Comparison of ENCODE assay signal across 1 cellular context in the genomic region with DNA sequence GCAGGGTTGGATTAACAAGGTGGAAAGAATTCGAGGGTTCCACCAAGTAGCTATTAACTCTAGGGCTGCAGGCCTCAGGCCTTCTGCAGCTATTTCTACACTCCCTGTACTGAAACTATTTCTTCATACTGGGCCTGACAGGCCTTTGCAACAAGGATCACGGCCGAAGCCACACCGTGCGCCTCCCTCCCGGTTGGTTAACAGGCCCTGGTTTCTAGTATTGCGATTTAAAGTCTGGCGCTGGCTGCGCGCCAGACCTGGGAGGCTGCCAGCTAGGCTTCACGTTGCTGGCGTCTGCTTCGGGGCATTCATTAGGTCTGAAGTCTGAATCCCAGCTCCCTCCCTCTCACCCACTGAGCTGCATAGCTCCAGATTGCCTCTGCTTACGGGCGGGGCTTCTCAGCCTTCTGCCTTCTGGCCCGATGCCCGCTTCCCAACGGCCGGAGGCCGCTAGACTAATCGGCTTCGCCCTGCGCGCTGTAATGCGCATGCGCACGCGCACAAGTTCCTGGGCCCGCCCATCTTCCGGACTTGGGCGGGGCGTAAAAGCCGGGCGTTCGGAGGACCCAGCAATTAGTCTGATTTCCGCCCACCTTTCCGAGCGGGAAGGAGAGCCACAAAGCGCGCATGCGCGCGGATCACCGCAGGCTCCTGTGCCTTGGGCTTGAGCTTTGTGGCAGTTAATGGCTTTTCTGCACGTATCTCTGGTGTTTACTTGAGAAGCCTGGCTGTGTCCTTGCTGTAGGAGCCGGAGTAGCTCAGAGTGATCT.
TF ChIP-seq lines count a peak whose summit lies in the region.

No MANE protein-coding gene starts in this region.

TF ChIP-seq in HepG2, 621 proteins besides CTCF, POLR2A, EP300 and RAD21 (continued from another document and continues in another):
- TF ChIP-seq SCMH1 (CRISPR knock-in tag; IDR thresholded peaks at IDR 0.05; ENCODE audit: borderline replicate concordance) (no peak), ZNF354B (CRISPR knock-in tag; IDR thresholded peaks at IDR 0.05) (peak; percentile 71; the same call in 1 of the 2 replicates), ZNF121 (CRISPR knock-in tag; IDR thresholded peaks at IDR 0.05) (peak; percentile 45; the same call in 1 of the 2 replicates), TARDBP (CRISPR knock-in tag; IDR thresholded peaks at IDR 0.05) (peak; percentile 77; the same call in 1 of the 2 replicates), MATR3 (CRISPR knock-in tag; IDR thresholded peaks at IDR 0.05) (no peak), GABPA (IDR thresholded peaks at IDR 0.05; ENCODE audit: low read depth, low read length) (no peak), GABPA (CRISPR knock-in tag; IDR thresholded peaks at IDR 0.05; ENCODE audit: low read depth) (peak; percentile 69), HDAC2 (CRISPR knock-in tag; IDR thresholded peaks at IDR 0.05) (peak; percentile 57), MXD4 (CRISPR knock-in tag; IDR thresholded peaks at IDR 0.05) (no peak), ZNF558 (CRISPR knock-in tag; IDR thresholded peaks at IDR 0.05; ENCODE audit: borderline replicate concordance) (peak; percentile 87; the same call in 1 of the 2 replicates), CENPX (CRISPR knock-in tag; IDR thresholded peaks at IDR 0.05) (no peak), ZNF607 (CRISPR knock-in tag; IDR thresholded peaks at IDR 0.05; ENCODE audit: borderline replicate concordance) (peak; percentile 75), ZNF724P (CRISPR knock-in tag; IDR thresholded peaks at IDR 0.05; ENCODE audit: borderline replicate concordance) (no peak), ZNF496 (CRISPR knock-in tag; IDR thresholded peaks at IDR 0.05; ENCODE audit: insufficient replicate concordance) (no peak), NFRKB (IDR thresholded peaks at IDR 0.05) (no peak), ZNF782 (CRISPR knock-in tag; IDR thresholded peaks at IDR 0.05; ENCODE audit: borderline replicate concordance) (0 out of 2 replicates have a peak, but pooled peaks have one; percentile 28), KLF16 (CRISPR knock-in tag; IDR thresholded peaks at IDR 0.05) (peak in 1 of 2 experiments; percentile 59; a peak in 1 of 4 replicates), SMAD3 (CRISPR knock-in tag; IDR thresholded peaks at IDR 0.05) (peak; percentile 45; the same call in 1 of the 2 replicates), NONO (IDR thresholded peaks at IDR 0.05) (no peak), NONO (CRISPR knock-in tag; conservative IDR thresholded peaks at IDR 0.05) (peak; percentile 58; the same call in 1 of the 2 replicates), FOXC1 (CRISPR knock-in tag; IDR thresholded peaks at IDR 0.05; ENCODE audit: borderline replicate concordance) (peak; percentile 41; the same call in 1 of the 2 replicates), NKX3-1 (CRISPR knock-in tag; IDR thresholded peaks at IDR 0.05) (peak; percentile 26; the same call in 1 of the 2 replicates), FOXA3 (CRISPR knock-in tag; IDR thresholded peaks at IDR 0.05) (peak; percentile 35; the same call in 1 of the 2 replicates), ZNF598 (CRISPR knock-in tag; IDR thresholded peaks at IDR 0.05; ENCODE audit: borderline replicate concordance) (0 out of 2 replicates have a peak, but pooled peaks have one; percentile 63), ZNF674 (CRISPR knock-in tag; IDR thresholded peaks at IDR 0.05; ENCODE audit: low read depth) (no peak), ZNF775 (CRISPR knock-in tag; IDR thresholded peaks at IDR 0.05; ENCODE audit: borderline replicate concordance) (peak; percentile 73; the same call in 1 of the 2 replicates), YY1 (IDR thresholded peaks at IDR 0.05; ENCODE audit: insufficient read depth, insufficient replicate concordance, low read depth, low read length) (peak; percentile 14), POLR2AphosphoS5 (IDR thresholded peaks at IDR 0.05; ENCODE audit: low read depth, low read length) (peak; percentile 82), ASH2L (IDR thresholded peaks at IDR 0.05; ENCODE audit: insufficient read length, low read depth, low read length) (peak; percentile 52), YEATS4 (CRISPR knock-in tag; IDR thresholded peaks at IDR 0.05; ENCODE audit: borderline replicate concordance) (peak; percentile 78), GLI4 (CRISPR knock-in tag; IDR thresholded peaks at IDR 0.05; ENCODE audit: borderline replicate concordance) (peak; percentile 16; the same call in 1 of the 2 replicates), ZNF614 (CRISPR knock-in tag; IDR thresholded peaks at IDR 0.05; ENCODE audit: borderline replicate concordance) (peak; percentile 41; the same call in 1 of the 2 replicates), SP1 (IDR thresholded peaks at IDR 0.05) (no peak), SP1 (CRISPR knock-in tag; IDR thresholded peaks at IDR 0.05) (peak; percentile 54), ISL2 (CRISPR knock-in tag; IDR thresholded peaks at IDR 0.05) (peak; percentile 69)
- TF ChIP-seq, protein P1, sequence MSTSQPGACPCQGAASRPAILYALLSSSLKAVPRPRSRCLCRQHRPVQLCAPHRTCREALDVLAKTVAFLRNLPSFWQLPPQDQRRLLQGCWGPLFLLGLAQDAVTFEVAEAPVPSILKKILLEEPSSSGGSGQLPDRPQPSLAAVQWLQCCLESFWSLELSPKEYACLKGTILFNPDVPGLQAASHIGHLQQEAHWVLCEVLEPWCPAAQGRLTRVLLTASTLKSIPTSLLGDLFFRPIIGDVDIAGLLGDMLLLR (CRISPR knock-in tag; IDR thresholded peaks at IDR 0.05) = peak; percentile 66; the same call in 1 of the 2 replicates
- TF ChIP-seq, protein P2, sequence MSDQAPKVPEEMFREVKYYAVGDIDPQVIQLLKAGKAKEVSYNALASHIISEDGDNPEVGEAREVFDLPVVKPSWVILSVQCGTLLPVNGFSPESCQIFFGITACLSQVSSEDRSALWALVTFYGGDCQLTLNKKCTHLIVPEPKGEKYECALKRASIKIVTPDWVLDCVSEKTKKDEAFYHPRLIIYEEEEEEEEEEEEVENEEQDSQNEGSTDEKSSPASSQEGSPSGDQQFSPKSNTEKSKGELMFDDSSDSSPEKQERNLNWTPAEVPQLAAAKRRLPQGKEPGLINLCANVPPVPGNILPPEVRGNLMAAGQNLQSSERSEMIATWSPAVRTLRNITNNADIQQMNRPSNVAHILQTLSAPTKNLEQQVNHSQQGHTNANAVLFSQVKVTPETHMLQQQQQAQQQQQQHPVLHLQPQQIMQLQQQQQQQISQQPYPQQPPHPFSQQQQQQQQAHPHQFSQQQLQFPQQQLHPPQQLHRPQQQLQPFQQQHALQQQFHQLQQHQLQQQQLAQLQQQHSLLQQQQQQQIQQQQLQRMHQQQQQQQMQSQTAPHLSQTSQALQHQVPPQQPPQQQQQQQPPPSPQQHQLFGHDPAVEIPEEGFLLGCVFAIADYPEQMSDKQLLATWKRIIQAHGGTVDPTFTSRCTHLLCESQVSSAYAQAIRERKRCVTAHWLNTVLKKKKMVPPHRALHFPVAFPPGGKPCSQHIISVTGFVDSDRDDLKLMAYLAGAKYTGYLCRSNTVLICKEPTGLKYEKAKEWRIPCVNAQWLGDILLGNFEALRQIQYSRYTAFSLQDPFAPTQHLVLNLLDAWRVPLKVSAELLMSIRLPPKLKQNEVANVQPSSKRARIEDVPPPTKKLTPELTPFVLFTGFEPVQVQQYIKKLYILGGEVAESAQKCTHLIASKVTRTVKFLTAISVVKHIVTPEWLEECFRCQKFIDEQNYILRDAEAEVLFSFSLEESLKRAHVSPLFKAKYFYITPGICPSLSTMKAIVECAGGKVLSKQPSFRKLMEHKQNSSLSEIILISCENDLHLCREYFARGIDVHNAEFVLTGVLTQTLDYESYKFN (CRISPR knock-in tag; conservative IDR thresholded peaks at IDR 0.05) = peak; percentile 38; the same call in 1 of the 2 replicates
- TF ChIP-seq, protein P3, sequence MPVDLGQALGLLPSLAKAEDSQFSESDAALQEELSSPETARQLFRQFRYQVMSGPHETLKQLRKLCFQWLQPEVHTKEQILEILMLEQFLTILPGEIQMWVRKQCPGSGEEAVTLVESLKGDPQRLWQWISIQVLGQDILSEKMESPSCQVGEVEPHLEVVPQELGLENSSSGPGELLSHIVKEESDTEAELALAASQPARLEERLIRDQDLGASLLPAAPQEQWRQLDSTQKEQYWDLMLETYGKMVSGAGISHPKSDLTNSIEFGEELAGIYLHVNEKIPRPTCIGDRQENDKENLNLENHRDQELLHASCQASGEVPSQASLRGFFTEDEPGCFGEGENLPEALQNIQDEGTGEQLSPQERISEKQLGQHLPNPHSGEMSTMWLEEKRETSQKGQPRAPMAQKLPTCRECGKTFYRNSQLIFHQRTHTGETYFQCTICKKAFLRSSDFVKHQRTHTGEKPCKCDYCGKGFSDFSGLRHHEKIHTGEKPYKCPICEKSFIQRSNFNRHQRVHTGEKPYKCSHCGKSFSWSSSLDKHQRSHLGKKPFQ (CRISPR knock-in tag; IDR thresholded peaks at IDR 0.05; ENCODE audit: insufficient replicate concordance) = peak; percentile 42
- TF ChIP-seq, protein P4, sequence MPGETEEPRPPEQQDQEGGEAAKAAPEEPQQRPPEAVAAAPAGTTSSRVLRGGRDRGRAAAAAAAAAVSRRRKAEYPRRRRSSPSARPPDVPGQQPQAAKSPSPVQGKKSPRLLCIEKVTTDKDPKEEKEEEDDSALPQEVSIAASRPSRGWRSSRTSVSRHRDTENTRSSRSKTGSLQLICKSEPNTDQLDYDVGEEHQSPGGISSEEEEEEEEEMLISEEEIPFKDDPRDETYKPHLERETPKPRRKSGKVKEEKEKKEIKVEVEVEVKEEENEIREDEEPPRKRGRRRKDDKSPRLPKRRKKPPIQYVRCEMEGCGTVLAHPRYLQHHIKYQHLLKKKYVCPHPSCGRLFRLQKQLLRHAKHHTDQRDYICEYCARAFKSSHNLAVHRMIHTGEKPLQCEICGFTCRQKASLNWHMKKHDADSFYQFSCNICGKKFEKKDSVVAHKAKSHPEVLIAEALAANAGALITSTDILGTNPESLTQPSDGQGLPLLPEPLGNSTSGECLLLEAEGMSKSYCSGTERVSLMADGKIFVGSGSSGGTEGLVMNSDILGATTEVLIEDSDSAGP (CRISPR knock-in tag; IDR thresholded peaks at IDR 0.05; ENCODE audit: borderline replicate concordance) = peak; percentile 63; the same call in 1 of the 2 replicates
- TF ChIP-seq, protein P5, sequence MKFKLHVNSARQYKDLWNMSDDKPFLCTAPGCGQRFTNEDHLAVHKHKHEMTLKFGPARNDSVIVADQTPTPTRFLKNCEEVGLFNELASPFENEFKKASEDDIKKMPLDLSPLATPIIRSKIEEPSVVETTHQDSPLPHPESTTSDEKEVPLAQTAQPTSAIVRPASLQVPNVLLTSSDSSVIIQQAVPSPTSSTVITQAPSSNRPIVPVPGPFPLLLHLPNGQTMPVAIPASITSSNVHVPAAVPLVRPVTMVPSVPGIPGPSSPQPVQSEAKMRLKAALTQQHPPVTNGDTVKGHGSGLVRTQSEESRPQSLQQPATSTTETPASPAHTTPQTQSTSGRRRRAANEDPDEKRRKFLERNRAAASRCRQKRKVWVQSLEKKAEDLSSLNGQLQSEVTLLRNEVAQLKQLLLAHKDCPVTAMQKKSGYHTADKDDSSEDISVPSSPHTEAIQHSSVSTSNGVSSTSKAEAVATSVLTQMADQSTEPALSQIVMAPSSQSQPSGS (CRISPR knock-in tag; IDR thresholded peaks at IDR 0.05) = 0 out of 2 replicates have a peak, but pooled peaks have one; percentile 12
- TF ChIP-seq, protein P6, sequence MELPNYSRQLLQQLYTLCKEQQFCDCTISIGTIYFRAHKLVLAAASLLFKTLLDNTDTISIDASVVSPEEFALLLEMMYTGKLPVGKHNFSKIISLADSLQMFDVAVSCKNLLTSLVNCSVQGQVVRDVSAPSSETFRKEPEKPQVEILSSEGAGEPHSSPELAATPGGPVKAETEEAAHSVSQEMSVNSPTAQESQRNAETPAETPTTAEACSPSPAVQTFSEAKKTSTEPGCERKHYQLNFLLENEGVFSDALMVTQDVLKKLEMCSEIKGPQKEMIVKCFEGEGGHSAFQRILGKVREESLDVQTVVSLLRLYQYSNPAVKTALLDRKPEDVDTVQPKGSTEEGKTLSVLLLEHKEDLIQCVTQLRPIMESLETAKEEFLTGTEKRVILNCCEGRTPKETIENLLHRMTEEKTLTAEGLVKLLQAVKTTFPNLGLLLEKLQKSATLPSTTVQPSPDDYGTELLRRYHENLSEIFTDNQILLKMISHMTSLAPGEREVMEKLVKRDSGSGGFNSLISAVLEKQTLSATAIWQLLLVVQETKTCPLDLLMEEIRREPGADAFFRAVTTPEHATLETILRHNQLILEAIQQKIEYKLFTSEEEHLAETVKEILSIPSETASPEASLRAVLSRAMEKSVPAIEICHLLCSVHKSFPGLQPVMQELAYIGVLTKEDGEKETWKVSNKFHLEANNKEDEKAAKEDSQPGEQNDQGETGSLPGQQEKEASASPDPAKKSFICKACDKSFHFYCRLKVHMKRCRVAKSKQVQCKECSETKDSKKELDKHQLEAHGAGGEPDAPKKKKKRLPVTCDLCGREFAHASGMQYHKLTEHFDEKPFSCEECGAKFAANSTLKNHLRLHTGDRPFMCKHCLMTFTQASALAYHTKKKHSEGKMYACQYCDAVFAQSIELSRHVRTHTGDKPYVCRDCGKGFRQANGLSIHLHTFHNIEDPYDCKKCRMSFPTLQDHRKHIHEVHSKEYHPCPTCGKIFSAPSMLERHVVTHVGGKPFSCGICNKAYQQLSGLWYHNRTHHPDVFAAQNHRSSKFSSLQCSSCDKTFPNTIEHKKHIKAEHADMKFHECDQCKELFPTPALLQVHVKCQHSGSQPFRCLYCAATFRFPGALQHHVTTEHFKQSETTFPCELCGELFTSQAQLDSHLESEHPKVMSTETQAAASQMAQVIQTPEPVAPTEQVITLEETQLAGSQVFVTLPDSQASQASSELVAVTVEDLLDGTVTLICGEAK (IDR thresholded peaks at IDR 0.05) = no peak
- TF ChIP-seq, protein P6 (CRISPR knock-in tag; IDR thresholded peaks at IDR 0.05) = 0 out of 2 replicates have a peak, but pooled peaks have one; percentile 26
